Comparison of ENCODE assay signal across 22 cellular contexts in genomic region chr3:18044191-18044590, GRCh38.
DNase-seq lines count a peak whose midpoint lies in the region; ATAC-seq, FAIRE-seq and TF ChIP-seq lines count a peak whose summit lies in the region.
"Had no signal": no experiment of that assay in that cellular context is flagged by ENCODE, and none has a peak within 500 bp of the region (broad histone marks: within the 10 kb centered on the region; RNA-seq: fewer than 3 reads in every experiment).

No MANE protein-coding gene starts in this region.

- H3K27ac ChIP-seq in HepG2 (ENCODE audit: extremely low read length, insufficient read depth, low read length) (no peak overlapping the region), right lobe of liver (no peak overlapping the region), HEK293 (ENCODE audit: extremely low read depth, low read depth, low read length) (no peak overlapping the region), PC-9 (no peak overlapping the region), esophagus squamous epithelium (no peak overlapping the region)
- H3K27ac ChIP-seq: BLaER1 had no signal

- ATAC-seq in HepG2 (no peak), right lobe of liver (no peak)
- ATAC-seq: GM12878 had no signal

- in situ Hi-C loops in HepG2 (cut with HindIII; ENCODE audit: extremely low pct_ligation_motif_present, low pct_unique_long_range_greater_than_20kb), result no loop called here

- no peak for TF ChIP-seq RAD21 in HepG2 (CRISPR knock-in tag; IDR thresholded peaks at IDR 0.05)

- no peaks in the 10 kb centered on the region for H3F3A ChIP-seq in PC-9 (ENCODE audit: insufficient read depth, low read depth)

- H3K9me3 ChIP-seq in HepG2 (ENCODE audit: low read length) (no peaks in the 10 kb centered on the region), right lobe of liver (no peaks in the 10 kb centered on the region), HEK293 (ENCODE audit: control insufficient read depth, insufficient read depth, low read depth, low read length) (no peaks in the 10 kb centered on the region), PC-9 (ENCODE audit: insufficient read depth, low read depth) (no peaks in the 10 kb centered on the region; the same call in 1 of the 2 replicates), esophagus squamous epithelium (no peaks in the 10 kb centered on the region)
- H3K9me3 ChIP-seq: BE2C had no signal

- no peak overlapping the region for H3K9ac ChIP-seq in HepG2 (ENCODE audit: insufficient read depth, low read depth, low read length)
- H3K9ac ChIP-seq: BLaER1 had no signal

- DNase-seq in HepG2 (ENCODE audit: low spot score), result no peak
- no peak for DNase-seq in right lobe of liver
- no peak for DNase-seq in PC-9
- DNase-seq in activated naive CD4-positive, alpha-beta T cell treated with anti-CD3 and anti-CD28 coated beads, Interleukin-2, amount 50 U/mL, for 16 hours, result no peak
- no peak for DNase-seq in esophagus squamous epithelium (lab: John Stamatoyannopoulos, UW)
- DNase-seq: 8988T; ACHN; BE2C; C1 segment of cervical spinal cord; CD4-positive, alpha-beta memory T cell; CD4-positive, CD25-positive, alpha-beta regulatory T cell; CD8-positive, alpha-beta memory T cell; DMS 273 treated with DMSO at 0.1 percent for 48 hours; DMS79; DND-41; EL; GDM1 had no signal

- no peaks in the 10 kb centered on the region for H3K4me1 ChIP-seq in HepG2 (ENCODE audit: insufficient read depth, low read length)
- no peaks in the 10 kb centered on the region for H3K4me1 ChIP-seq in right lobe of liver
- H3K4me1 ChIP-seq in HEK293 (ENCODE audit: control insufficient read depth, insufficient read depth, low read length), result no peaks in the 10 kb centered on the region
- H3K4me1 ChIP-seq in PC-9 (replicated peaks; ENCODE audit: insufficient read depth), result no peaks in the 10 kb centered on the region
- H3K4me1 ChIP-seq in esophagus squamous epithelium, result peaks cover 0 to 15% (median 0%) of the 10 kb centered on the region in 3 donors
- H3K4me1 ChIP-seq: BE2C had no signal

- H3K4me2 ChIP-seq in HepG2 (ENCODE audit: low read depth, low read length) (no peak overlapping the region), PC-9 (no peak overlapping the region)
- H3K4me2 ChIP-seq: BLaER1 had no signal

- no peaks in the 10 kb centered on the region for H3K27me3 ChIP-seq in HepG2 (ENCODE audit: control insufficient read depth in 1 of 2, insufficient read depth in 2 of 2, low read length in 2 of 2)
- no peaks in the 10 kb centered on the region for H3K27me3 ChIP-seq in right lobe of liver
- H3K27me3 ChIP-seq in PC-9 (ENCODE audit: insufficient read depth, low read depth), result no peaks in the 10 kb centered on the region
- peaks cover 0 to 20% (median 0%) of the 10 kb centered on the region in 4 donors for H3K27me3 ChIP-seq in esophagus squamous epithelium
- H3K27me3 ChIP-seq: BE2C, BLaER1 had no signal

- CTCF ChIA-PET in HepG2 (lab: Yijun Ruan, JAX; ENCODE audit: low intra/inter-chr PET ratio, low total read pairs) (no interaction called here), HEK293 (lab: Yijun Ruan, JAX) (no interaction called here), PC-9 (lab: Charles Lee) (no interaction called here)

- no peak for TF ChIP-seq EP300 in HepG2 (IDR thresholded peaks at IDR 0.05; ENCODE audit: low read depth in 2 of 2, low read length in 2 of 2)
- TF ChIP-seq EP300 in HepG2 (CRISPR knock-in tag; IDR thresholded peaks at IDR 0.05; ENCODE audit: borderline replicate concordance), result no peak

- intact Hi-C loops in HepG2 (cut with micrococcal nuclease; ENCODE audit: unreplicated experiment), result no loop called here
- intact Hi-C loops in right lobe of liver (cut with DNase I), result no loop called here
- intact Hi-C loops in PC-9 (cut with micrococcal nuclease; ENCODE audit: unreplicated experiment), result no loop called here
- intact Hi-C loops in esophagus squamous epithelium (cut with DNase I), result no loop called here

- H3K9me2 ChIP-seq in PC-9 (ENCODE audit: insufficient read depth), result no peaks in the 10 kb centered on the region

- TF ChIP-seq CTCF in HepG2 (CRISPR knock-in tag; IDR thresholded peaks at IDR 0.05) (no peak), right lobe of liver (IDR thresholded peaks at IDR 0.05) (no peak), HEK293 (tag by site-specific recombination; IDR thresholded peaks at IDR 0.05) (no peak), PC-9 (conservative IDR thresholded peaks at IDR 0.05) (no peak), esophagus squamous epithelium (IDR thresholded peaks at IDR 0.05) (no peak)

- POLR2A ChIA-PET in HepG2 (lab: Yijun Ruan, JAX) (no interaction called here), HEK293 (lab: Yijun Ruan, JAX) (no interaction called here), PC-9 (lab: Charles Lee; ENCODE audit: unreplicated experiment) (no interaction called here)

- FAIRE-seq in HepG2 (lab: Jason Lieb, UNC), result no peak
- FAIRE-seq: GM12878, GM12892, GM18507 had no signal

- H3K79me2 ChIP-seq in HepG2 (ENCODE audit: insufficient read depth, low read length) (no peaks in the 10 kb centered on the region), PC-9 (ENCODE audit: low read depth) (no peaks in the 10 kb centered on the region)

- no peaks in the 10 kb centered on the region for H4K20me1 ChIP-seq in HepG2 (ENCODE audit: insufficient read depth, low read length)
- no peaks in the 10 kb centered on the region for H4K20me1 ChIP-seq in PC-9 (ENCODE audit: insufficient read depth)
- H4K20me1 ChIP-seq: BLaER1 had no signal

- H3K4me3 ChIP-seq in HepG2 (replicated peaks in 1 of 3; ENCODE audit: insufficient read depth in 1 of 3, low read depth in 2 of 3, low read length in 3 of 3), result no peak overlapping the region
- no peak overlapping the region for H3K4me3 ChIP-seq in right lobe of liver
- no peak overlapping the region for H3K4me3 ChIP-seq in HEK293 (ENCODE audit: low read depth, low read length)
- H3K4me3 ChIP-seq in PC-9, result no peak overlapping the region
- H3K4me3 ChIP-seq in esophagus squamous epithelium, result no peak overlapping the region
- H3K4me3 ChIP-seq: BLaER1, GM12878 had no signal

- WGBS in HepG2 (ENCODE audit: low lambda C conversion rate), result 0% methylated on average over 2 of the region's 2 CpGs
- 39% methylated on average over 2 of the region's 2 CpGs for WGBS in right lobe of liver (ENCODE audit: insufficient coverage, low coverage, low lambda C conversion rate, missing lambda C conversion rate)
- 55 to 60% methylated on average over 2 of the region's 2 CpGs for WGBS in esophagus squamous epithelium, 2 donors

- BruUV-seq in HepG2 (replicated peaks; lab: Mats Ljungman, UMichigan), result no TSS peak
- BruUV-seq in PC-9 (replicated peaks; lab: Mats Ljungman, UMichigan), result no TSS peak

- TF ChIP-seq POLR2A in HepG2 (IDR thresholded peaks at IDR 0.05; ENCODE audit: insufficient read depth in 1 of 2, low read depth in 2 of 2, low read length in 2 of 2), result no peak
- no peak for TF ChIP-seq POLR2A in right lobe of liver (IDR thresholded peaks at IDR 0.05)
- TF ChIP-seq POLR2A in esophagus squamous epithelium (IDR thresholded peaks at IDR 0.05), result no peak

- H2AFZ ChIP-seq in HepG2 (ENCODE audit: low read length) (no peak overlapping the region), PC-9 (0 out of 2 replicates have a peak overlapping the region, but pooled peaks have one; percentile 14)

- H3K36me3 ChIP-seq in HepG2 (replicated peaks in 1 of 2; ENCODE audit: control insufficient read depth in 1 of 2, insufficient read depth in 2 of 2, low read length in 2 of 2), result no peaks in the 10 kb centered on the region
- no peaks in the 10 kb centered on the region for H3K36me3 ChIP-seq in right lobe of liver
- H3K36me3 ChIP-seq in HEK293 (ENCODE audit: control insufficient read depth in 2 of 2, insufficient read depth in 1 of 2, low read length in 2 of 2), result no peaks in the 10 kb centered on the region
- no peaks in the 10 kb centered on the region for H3K36me3 ChIP-seq in PC-9 (ENCODE audit: low read depth)
- no peaks in the 10 kb centered on the region for H3K36me3 ChIP-seq in esophagus squamous epithelium
- H3K36me3 ChIP-seq: BE2C had no signal

TF ChIP-seq in HepG2, 621 proteins besides CTCF, POLR2A, EP300 and RAD21:
- no peak for TF ChIP-seq GPN1 (CRISPR knock-in tag; IDR thresholded peaks at IDR 0.05; ENCODE audit: borderline replicate concordance)
- TF ChIP-seq, protein P1, sequence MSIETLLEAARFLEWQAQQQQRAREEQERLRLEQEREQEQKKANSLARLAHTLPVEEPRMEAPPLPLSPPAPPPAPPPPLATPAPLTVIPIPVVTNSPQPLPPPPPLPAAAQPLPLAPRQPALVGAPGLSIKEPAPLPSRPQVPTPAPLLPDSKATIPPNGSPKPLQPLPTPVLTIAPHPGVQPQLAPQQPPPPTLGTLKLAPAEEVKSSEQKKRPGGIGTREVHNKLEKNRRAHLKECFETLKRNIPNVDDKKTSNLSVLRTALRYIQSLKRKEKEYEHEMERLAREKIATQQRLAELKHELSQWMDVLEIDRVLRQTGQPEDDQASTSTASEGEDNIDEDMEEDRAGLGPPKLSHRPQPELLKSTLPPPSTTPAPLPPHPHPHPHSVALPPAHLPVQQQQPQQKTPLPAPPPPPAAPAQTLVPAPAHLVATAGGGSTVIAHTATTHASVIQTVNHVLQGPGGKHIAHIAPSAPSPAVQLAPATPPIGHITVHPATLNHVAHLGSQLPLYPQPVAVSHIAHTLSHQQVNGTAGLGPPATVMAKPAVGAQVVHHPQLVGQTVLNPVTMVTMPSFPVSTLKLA (IDR thresholded peaks at IDR 0.05), result peak; percentile 91

TF ChIP-seq in HEK293, 187 proteins besides CTCF, POLR2A, EP300 and RAD21:
- TF ChIP-seq, protein P2, sequence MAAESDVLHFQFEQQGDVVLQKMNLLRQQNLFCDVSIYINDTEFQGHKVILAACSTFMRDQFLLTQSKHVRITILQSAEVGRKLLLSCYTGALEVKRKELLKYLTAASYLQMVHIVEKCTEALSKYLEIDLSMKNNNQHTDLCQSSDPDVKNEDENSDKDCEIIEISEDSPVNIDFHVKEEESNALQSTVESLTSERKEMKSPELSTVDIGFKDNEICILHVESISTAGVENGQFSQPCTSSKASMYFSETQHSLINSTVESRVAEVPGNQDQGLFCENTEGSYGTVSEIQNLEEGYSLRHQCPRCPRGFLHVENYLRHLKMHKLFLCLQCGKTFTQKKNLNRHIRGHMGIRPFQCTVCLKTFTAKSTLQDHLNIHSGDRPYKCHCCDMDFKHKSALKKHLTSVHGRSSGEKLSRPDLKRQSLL (tag by site-specific recombination; IDR thresholded peaks at IDR 0.05), result no peak
- peak; percentile 64 for TF ChIP-seq ZNF133 (tag by site-specific recombination; IDR thresholded peaks at IDR 0.05)
